28 cellular contexts compared by ENCODE assay signal in the genomic region with DNA sequence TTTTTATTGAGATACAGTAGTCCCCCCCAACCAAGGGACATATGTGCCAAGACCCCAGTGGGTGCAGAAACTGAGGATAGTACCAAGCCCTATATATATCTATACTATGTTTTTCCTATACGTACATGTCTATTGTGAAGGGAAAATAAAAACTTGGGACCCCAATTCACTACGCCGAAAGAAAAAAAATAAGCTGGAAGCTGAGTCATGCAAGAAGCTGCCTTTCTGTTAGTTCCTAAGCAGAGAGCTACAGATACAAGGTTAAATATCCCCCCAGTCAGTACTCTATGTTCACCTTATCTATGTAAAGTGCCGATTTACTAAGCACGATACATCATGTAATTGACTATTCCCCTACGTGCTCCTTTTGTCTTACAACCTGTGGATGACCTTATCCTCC. TPM values are rescaled to one million over a fixed set of nuclear protein-coding genes. Genes with fewer than 3 reads are reported as not detected.
"Had no signal": no experiment of that assay in that cellular context is flagged by ENCODE, and none has a peak within 500 bp of the region (broad histone marks: within the 10 kb centered on the region; RNA-seq: fewer than 3 reads in every experiment).

No MANE protein-coding gene starts in this region.

- H3K27ac ChIP-seq: stomach, suprapubic skin, testis, thoracic aorta, thyroid gland, tibial artery, tibial nerve, transverse colon, upper lobe of left lung, upper lobe of right lung, uterus, vagina had no signal

- H3K4me1 ChIP-seq: stomach, suprapubic skin, testis, thyroid gland, tibial artery, tibial nerve, upper lobe of left lung, upper lobe of right lung, uterus, vagina had no signal

- ATAC-seq: stimulated activated memory B cell treated with anti-CD40 and anti-IgM and Interleukin-4, amounts not matched to agents 10 μg/mL and 1 μg/mL and 100 μg/mL, for 72 hours; stimulated activated naive CD8-positive, alpha-beta T cell treated with anti-CD3 and anti-CD28 coated beads, Interleukin-15, amount 100 ng/mL, for 72 hours; stimulated activated naive CD8-positive, alpha-beta T cell treated with anti-CD3 and anti-CD28 coated beads, Interleukin-15, Interleukin-2, amounts not matched to agents 100 U/mL and 50 U/mL, for 24 hours; upper lobe of right lung had no signal

- H3K36me3 ChIP-seq: stomach, suprapubic skin, thoracic aorta, thyroid gland, tibial artery, tibial nerve, transverse colon, upper lobe of left lung, upper lobe of right lung, uterus, vagina had no signal

- H3K9me3 ChIP-seq: stomach, suprapubic skin, testis, thoracic aorta, thyroid gland, tibial artery, transverse colon, upper lobe of left lung, upper lobe of right lung, uterus, vagina had no signal

- H3K4me1 Mint-ChIP-seq: stimulated activated effector memory CD8-positive, alpha-beta T cell treated with anti-CD3 and anti-CD28 coated beads, Interleukin-12 subunit alpha, Interleukin-12 subunit beta, amount 100 ng/mL, for 72 hours; stimulated activated memory B cell treated with anti-CD40 and anti-IgM and Interleukin-4, amounts not matched to agents 10 μg/mL and 1 μg/mL and 100 μg/mL, for 72 hours; stimulated activated naive CD8-positive, alpha-beta T cell treated with anti-CD3 and anti-CD28 coated beads, Interleukin-15, amount 100 ng/mL, for 72 hours had no signal

- H3K4me3 Mint-ChIP-seq: stimulated activated effector memory CD8-positive, alpha-beta T cell treated with anti-CD3 and anti-CD28 coated beads, Interleukin-12 subunit alpha, Interleukin-12 subunit beta, amount 100 ng/mL, for 72 hours; stimulated activated memory B cell treated with anti-CD40 and anti-IgM and Interleukin-4, amounts not matched to agents 10 μg/mL and 1 μg/mL and 100 μg/mL, for 72 hours; stimulated activated naive B cell treated with anti-CD40 and anti-IgM and Interleukin-4, amounts not matched to agents 10 μg/mL and 1 μg/mL and 100 μg/mL, for 72 hours; stimulated activated naive CD8-positive, alpha-beta T cell treated with anti-CD3 and anti-CD28 coated beads, Interleukin-15, amount 100 ng/mL, for 72 hours; stimulated activated naive CD8-positive, alpha-beta T cell treated with anti-CD3 and anti-CD28 coated beads, Interleukin-15, Interleukin-2, amounts not matched to agents 100 ng/mL and 50 ng/mL, for 24 hours; type B pancreatic cell had no signal

- H3K27ac Mint-ChIP-seq: stimulated activated effector memory CD8-positive, alpha-beta T cell treated with anti-CD3 and anti-CD28 coated beads, Interleukin-12 subunit alpha, Interleukin-12 subunit beta, amount 100 ng/mL, for 72 hours; stimulated activated memory B cell treated with anti-CD40 and anti-IgM and Interleukin-4, amounts not matched to agents 10 μg/mL and 1 μg/mL and 100 μg/mL, for 72 hours; stimulated activated naive B cell treated with anti-CD40 and anti-IgM and Interleukin-4, amounts not matched to agents 10 μg/mL and 1 μg/mL and 100 μg/mL, for 72 hours; stimulated activated naive CD8-positive, alpha-beta T cell treated with anti-CD3 and anti-CD28 coated beads, Interleukin-15, amount 100 ng/mL, for 72 hours; stimulated activated naive CD8-positive, alpha-beta T cell treated with anti-CD3 and anti-CD28 coated beads, Interleukin-15, Interleukin-2, amounts not matched to agents 100 ng/mL and 50 ng/mL, for 24 hours; type B pancreatic cell had no signal

- DNase-seq: stimulated activated CD4-positive, alpha-beta T cell treated with anti-CD3 and anti-CD28 coated beads, Interleukin-2, amount 100 ng/mL, for 48 hours; stimulated activated CD4-positive, alpha-beta T cell treated with anti-CD3 and anti-CD28 coated beads, Interleukin-4, amount 100 ng/mL, for 1 hour; stimulated activated CD4-positive, alpha-beta T cell treated with anti-CD3 and anti-CD28 coated beads, Interleukin-4, amount 100 ng/mL, for 24 hours; stimulated activated CD4-positive, alpha-beta T cell treated with anti-CD3 and anti-CD28 coated beads, Interleukin-4, amount 100 ng/mL, for 4 hours; stimulated activated CD8-positive, alpha-beta memory T cell treated with anti-CD3 and anti-CD28 coated beads, Interleukin-4, amount 100 ng/mL, for 48 hours; stimulated activated naive B cell treated with anti-CD40 and anti-IgM and Interleukin-4, amounts not matched to agents 10 μg/mL and 1 μg/mL and 100 μg/mL, for 72 hours; stimulated activated naive CD4-positive, alpha-beta T cell; stimulated activated naive CD4-positive, alpha-beta T cell treated with Interleukin-2 at 50 U/mL for 16 hours; stimulated activated naive CD8-positive, alpha-beta T cell treated with anti-CD3 and anti-CD28 coated beads, Interleukin-15, amount 100 ng/mL, for 72 hours; stimulated activated naive CD8-positive, alpha-beta T cell treated with anti-CD3 and anti-CD28 coated beads, Interleukin-15, Interleukin-2, amounts not matched to agents 100 U/mL and 50 U/mL, for 24 hours; stomach; substantia nigra; testis; thyroid gland; tibial artery; transverse colon; upper lobe of left lung; upper lobe of right lung; uterus had no signal

- H3K4me3 ChIP-seq: stomach, suprapubic skin, testis, thoracic aorta, thyroid gland, tibial artery, tibial nerve, transverse colon, upper lobe of left lung, upper lobe of right lung, uterus, vagina had no signal

- H3K27me3 ChIP-seq: testis, thyroid gland, tibial nerve, transverse colon, upper lobe of left lung, upper lobe of right lung, uterus, vagina had no signal

- H3K36me3 Mint-ChIP-seq: stimulated activated effector memory CD8-positive, alpha-beta T cell treated with anti-CD3 and anti-CD28 coated beads, Interleukin-12 subunit alpha, Interleukin-12 subunit beta, amount 100 ng/mL, for 72 hours; stimulated activated memory B cell treated with anti-CD40 and anti-IgM and Interleukin-4, amounts not matched to agents 10 μg/mL and 1 μg/mL and 100 μg/mL, for 72 hours; stimulated activated naive B cell treated with anti-CD40 and anti-IgM and Interleukin-4, amounts not matched to agents 10 μg/mL and 1 μg/mL and 100 μg/mL, for 72 hours; type B pancreatic cell had no signal

- H3K9me3 Mint-ChIP-seq: stimulated activated effector memory CD8-positive, alpha-beta T cell treated with anti-CD3 and anti-CD28 coated beads, Interleukin-12 subunit alpha, Interleukin-12 subunit beta, amount 100 ng/mL, for 72 hours; stimulated activated memory B cell treated with anti-CD40 and anti-IgM and Interleukin-4, amounts not matched to agents 10 μg/mL and 1 μg/mL and 100 μg/mL, for 72 hours; stimulated activated naive CD8-positive, alpha-beta T cell treated with anti-CD3 and anti-CD28 coated beads, Interleukin-15, amount 100 ng/mL, for 72 hours; stimulated activated naive CD8-positive, alpha-beta T cell treated with anti-CD3 and anti-CD28 coated beads, Interleukin-15, Interleukin-2, amounts not matched to agents 100 ng/mL and 50 ng/mL, for 24 hours; type B pancreatic cell had no signal

- FAIRE-seq: urothelium cell line had no signal

RNA-seq across cellular contexts. Expression of a gene that starts 11.5 kb away (rescaled TPM):
- total RNA-seq: suprapubic skin, upper lobe of right lung, vagina had no signal
